In the genomic region with DNA sequence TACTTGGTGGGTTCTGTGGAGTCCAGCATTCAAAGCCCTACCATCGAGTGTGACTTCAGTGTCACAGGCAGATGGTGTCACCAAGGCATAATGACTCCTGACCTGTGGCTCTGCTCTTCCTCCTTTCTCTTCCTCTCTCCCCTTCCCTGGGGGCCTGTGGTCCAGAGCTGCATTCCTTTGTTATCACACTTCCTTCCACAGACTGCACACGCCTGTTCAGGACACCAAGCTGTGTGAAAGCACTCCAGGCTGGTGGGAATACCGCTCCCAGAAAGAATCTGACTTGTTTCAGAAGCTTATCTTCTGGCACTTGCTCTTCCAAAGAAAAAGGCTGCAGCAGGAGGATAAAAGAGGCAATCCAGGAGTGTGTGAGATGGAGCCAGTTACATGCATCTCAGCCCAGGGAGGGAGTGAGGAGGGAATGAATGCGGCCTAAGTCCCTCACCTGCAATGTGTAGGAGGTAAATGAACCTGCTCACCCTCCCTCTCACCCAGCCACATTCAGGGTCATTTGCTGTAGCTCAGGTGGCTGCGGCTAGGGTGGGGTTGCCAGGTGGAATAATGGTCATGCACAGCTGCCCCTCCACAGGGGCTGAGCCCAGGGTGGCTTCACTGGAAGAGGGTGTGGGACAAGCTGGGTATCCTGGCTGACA, we compare ENCODE assay signal across 13 cellular contexts.
DNase-seq lines count a peak whose midpoint lies in the region; ATAC-seq and TF ChIP-seq lines count a peak whose summit lies in the region.
"Had no signal": no experiment of that assay in that cellular context is flagged by ENCODE, and none has a peak within 500 bp of the region (broad histone marks: within the 10 kb centered on the region; RNA-seq: fewer than 3 reads in every experiment).

No MANE protein-coding gene starts in this region.

- H3K4me3 ChIP-seq in OCI-LY7 (ENCODE audit: low read depth, low read length, poor library complexity, severe bottlenecking) (no peak overlapping the region), A673 (ENCODE audit: low read depth, low read length, poor library complexity, severe bottlenecking) (no peak overlapping the region)
- H3K4me3 ChIP-seq: SJSA1 had no signal

- no peak overlapping the region for H3K4me3 Mint-ChIP-seq in neural crest cell
- H3K4me3 Mint-ChIP-seq: activated CD4-positive, alpha-beta T cell treated with anti-CD3 and anti-CD28 coated beads for 36 hours had no signal

- DNase-seq in H4 (ENCODE audit: low spot score) = peak; percentile 45
- peak; percentile 30 for DNase-seq in UCSD-AML1 (lab: John Stamatoyannopoulos, UW; ENCODE audit: unreplicated experiment)
- peak; percentile 69 for DNase-seq in glomerular visceral epithelial cell (ENCODE audit: extremely low spot score)
- no peak for DNase-seq in neural crest cell (ENCODE audit: low read depth, low spot score)
- DNase-seq in COLO829 (ENCODE audit: low spot score) = no peak
- no peak for DNase-seq in OCI-LY7 (ENCODE audit: low spot score)
- no peak for DNase-seq in A673 (ENCODE audit: low spot score)
- DNase-seq: activated CD4-positive, alpha-beta T cell treated with anti-CD3 and anti-CD28 coated beads for 36 hours; activated effector memory CD4-positive, alpha-beta T cell treated with Interleukin-2 at 50 U/mL for 16 hours; NCI-H1092; NCI-H524 had no signal

- no TSS peak for BruUV-seq in OCI-LY7 (replicated peaks; lab: Mats Ljungman, UMichigan)
- no TSS peak for BruUV-seq in A673 (replicated peaks; lab: Mats Ljungman, UMichigan)

- H3K4me1 Mint-ChIP-seq in neural crest cell = peaks cover 46% of the 10 kb centered on the region
- H3K4me1 Mint-ChIP-seq: activated CD4-positive, alpha-beta T cell treated with anti-CD3 and anti-CD28 coated beads for 36 hours had no signal

- no peak for ATAC-seq in GM21447 (IDR thresholded peaks at IDR 0.05; ENCODE audit: unreplicated experiment)
- ATAC-seq: activated CD4-positive, alpha-beta T cell treated with anti-CD3 and anti-CD28 coated beads for 36 hours had no signal

- H3K27ac ChIP-seq in OCI-LY7 (ENCODE audit: low read depth, low read length, poor library complexity, severe bottlenecking) = no peak overlapping the region
- H3K27ac ChIP-seq in A673 (ENCODE audit: low read depth, low read length, poor library complexity, severe bottlenecking) = no peak overlapping the region

- H3K4me1 ChIP-seq in OCI-LY7 (ENCODE audit: insufficient read depth, low read length, poor library complexity, severe bottlenecking) (no peaks in the 10 kb centered on the region), A673 (ENCODE audit: insufficient read depth, low read length, poor library complexity, severe bottlenecking) (no peaks in the 10 kb centered on the region)

- CTCF ChIA-PET in OCI-LY7 (lab: Charles Lee; ENCODE audit: unreplicated experiment) = no interaction called here
- CTCF ChIA-PET in A673 (lab: Charles Lee) = no interaction called here

- H3K9me3 ChIP-seq in OCI-LY7 (ENCODE audit: low read length) (no peaks in the 10 kb centered on the region), A673 (ENCODE audit: low read depth, low read length, poor library complexity, severe bottlenecking) (no peaks in the 10 kb centered on the region)
- H3K9me3 ChIP-seq: SJSA1 had no signal

- H3K36me3 ChIP-seq in OCI-LY7 (ENCODE audit: insufficient read depth, low read length) (no peaks in the 10 kb centered on the region), A673 (ENCODE audit: insufficient read depth, low read length, poor library complexity, severe bottlenecking) (no peaks in the 10 kb centered on the region)
- H3K36me3 ChIP-seq: SJSA1 had no signal

- POLR2A ChIA-PET in OCI-LY7 (lab: Charles Lee) = interaction anchor here (0.6 kb wide), 2 partner anchors 35 to 110 kb away, joined by 3 to 4 read pairs; no protein-coding TSS in a partner anchor
- POLR2A ChIA-PET in A673 (lab: Charles Lee; ENCODE audit: low non-redundant PET) = no interaction called here

- H3K27me3 ChIP-seq in A673 (replicated peaks; ENCODE audit: insufficient read depth, low read depth, low read length, poor library complexity) = no peaks in the 10 kb centered on the region
- H3K27me3 ChIP-seq: SJSA1 had no signal

- no peaks in the 10 kb centered on the region for H3K79me2 ChIP-seq in OCI-LY7 (ENCODE audit: insufficient read depth, low read depth, low read length)

- H4K20me1 ChIP-seq in OCI-LY7 (ENCODE audit: insufficient read depth, low read length) = no peaks in the 10 kb centered on the region

- no peaks in the 10 kb centered on the region for H3K36me3 Mint-ChIP-seq in neural crest cell (ENCODE audit: low read depth)

- H3K9me3 Mint-ChIP-seq in neural crest cell = no peaks in the 10 kb centered on the region

- no peak overlapping the region for H3K4me2 ChIP-seq in OCI-LY7 (ENCODE audit: low read length)

- no peaks in the 10 kb centered on the region for H3K9me2 ChIP-seq in OCI-LY7 (ENCODE audit: insufficient read depth, low read length)

- no peak overlapping the region for H2AFZ ChIP-seq in OCI-LY7 (ENCODE audit: low read length)

- H3K27me3 Mint-ChIP-seq in neural crest cell (ENCODE audit: low read depth) = peaks cover 2% of the 10 kb centered on the region

- intact Hi-C loops in OCI-LY7 (cut with micrococcal nuclease; ENCODE audit: unreplicated experiment) (no loop called here), A673 (cut with micrococcal nuclease; ENCODE audit: unreplicated experiment) (no loop called here)

- no peak for TF ChIP-seq CTCF in neural crest cell (conservative IDR thresholded peaks at IDR 0.05)
- no peak for TF ChIP-seq CTCF in OCI-LY7 (conservative IDR thresholded peaks at IDR 0.05; ENCODE audit: low read length)
- no peak for TF ChIP-seq CTCF in A673 (conservative IDR thresholded peaks at IDR 0.05; ENCODE audit: low read depth, low read length)

- H3K27ac Mint-ChIP-seq in neural crest cell (ENCODE audit: unreplicated experiment) = peak overlapping the region; percentile 76
- H3K27ac Mint-ChIP-seq: activated CD4-positive, alpha-beta T cell treated with anti-CD3 and anti-CD28 coated beads for 36 hours had no signal

Comparison
In these comparisons a context has a peak if more than half of its experiments do, and no peak if none do; other contexts are left out.
1. DNase-seq: peak in H4 (single experiment), UCSD-AML1 (single experiment) and glomerular visceral epithelial cell (single experiment); none in neural crest cell (single experiment), COLO829 (single experiment), OCI-LY7 (single experiment) and A673 (single experiment).